Comparison of ENCODE assay signal across 8 cellular contexts in genomic region chr10:45419673-45420020, GRCh38. TPM values are rescaled to one million over a fixed set of nuclear protein-coding genes. Genes with fewer than 3 reads are reported as not detected.
DNase-seq lines count a peak whose midpoint lies in the region; ATAC-seq and TF ChIP-seq lines count a peak whose summit lies in the region.

No MANE protein-coding gene starts in this region.

- peaks cover 13% of the 10 kb centered on the region for H3K27me3 ChIP-seq in iPS-18a (ENCODE audit: control insufficient read depth, insufficient read depth, low read length)

- H3K4me3 ChIP-seq in AG10803 (ENCODE audit: low read length) (peak overlapping the region; percentile 58), iPS-18a (ENCODE audit: low read length) (peak overlapping the region; percentile 70)

- H3K4me3 Mint-ChIP-seq in activated T-helper 17 cell treated with anti-CD3 and anti-CD28 coated beads, Interleukin-2, amount 50 U/mL, for 72 hours, result peak overlapping the region; percentile 97
- H3K4me3 Mint-ChIP-seq in stimulated activated effector memory CD8-positive, alpha-beta T cell treated with anti-CD3 and anti-CD28 coated beads, Interleukin-12 subunit alpha, Interleukin-12 subunit beta, amount 100 ng/mL, for 72 hours, result peak overlapping the region; percentile 96

- H3K9ac ChIP-seq in iPS-18a (ENCODE audit: low read length), result peak overlapping the region; percentile 72

- peaks cover 32% of the 10 kb centered on the region for H3K4me1 Mint-ChIP-seq in activated T-helper 17 cell treated with anti-CD3 and anti-CD28 coated beads, Interleukin-2, amount 50 U/mL, for 72 hours
- H3K4me1 Mint-ChIP-seq in stimulated activated effector memory CD8-positive, alpha-beta T cell treated with anti-CD3 and anti-CD28 coated beads, Interleukin-12 subunit alpha, Interleukin-12 subunit beta, amount 100 ng/mL, for 72 hours, result peaks cover 65% of the 10 kb centered on the region

- no peaks in the 10 kb centered on the region for H3K36me3 ChIP-seq in iPS-18a (ENCODE audit: control insufficient read depth, low read depth, low read length)

- H3K27ac ChIP-seq in iPS-18a (ENCODE audit: low read length), result peak overlapping the region; percentile 54

- DNase-seq in AG10803 (ENCODE audit: low read depth), result no peak
- peak in 1 of 2 donors; percentile 20 for DNase-seq in stimulated activated effector memory CD8-positive, alpha-beta T cell treated with anti-CD3 and anti-CD28 coated beads, Interleukin-12 subunit alpha, Interleukin-12 subunit beta, amount 100 ng/mL, for 72 hours (ENCODE audit: low spot score in 2 of 2)
- DNase-seq in NCI-H1436 treated with DMSO at 0.1 percent for 48 hours (lab: John Stamatoyannopoulos, UW), result no peak
- no peak for DNase-seq in NCI-H1048 (lab: John Stamatoyannopoulos, UW)

- H3K27me3 Mint-ChIP-seq in activated T-helper 17 cell treated with anti-CD3 and anti-CD28 coated beads, Interleukin-2, amount 50 U/mL, for 72 hours, result no peaks in the 10 kb centered on the region

- no peak for TF ChIP-seq CTCF in AG10803 (conservative IDR thresholded peaks at IDR 0.05; ENCODE audit: low read length)

- no peaks in the 10 kb centered on the region for H3K9me3 ChIP-seq in iPS-18a (ENCODE audit: control insufficient read depth, low read depth, low read length)

- no peaks in the 10 kb centered on the region for H3K9me3 Mint-ChIP-seq in activated T-helper 17 cell treated with anti-CD3 and anti-CD28 coated beads, Interleukin-2, amount 50 U/mL, for 72 hours
- no peaks in the 10 kb centered on the region for H3K9me3 Mint-ChIP-seq in stimulated activated effector memory CD8-positive, alpha-beta T cell treated with anti-CD3 and anti-CD28 coated beads, Interleukin-12 subunit alpha, Interleukin-12 subunit beta, amount 100 ng/mL, for 72 hours

- H3K36me3 Mint-ChIP-seq in activated T-helper 17 cell treated with anti-CD3 and anti-CD28 coated beads, Interleukin-2, amount 50 U/mL, for 72 hours (ENCODE audit: low read depth), result peaks cover 7% of the 10 kb centered on the region
- H3K36me3 Mint-ChIP-seq in stimulated activated effector memory CD8-positive, alpha-beta T cell treated with anti-CD3 and anti-CD28 coated beads, Interleukin-12 subunit alpha, Interleukin-12 subunit beta, amount 100 ng/mL, for 72 hours, result peaks cover 8% of the 10 kb centered on the region

- ATAC-seq in GM21381 (IDR thresholded peaks at IDR 0.05; ENCODE audit: unreplicated experiment), result peak; percentile 4
- peak; percentile 5 for ATAC-seq in activated T-helper 17 cell treated with anti-CD3 and anti-CD28 coated beads, Interleukin-2, amount 50 U/mL, for 72 hours (replicated peaks)
- ATAC-seq in stimulated activated effector memory CD8-positive, alpha-beta T cell treated with anti-CD3 and anti-CD28 coated beads, Interleukin-12 subunit alpha, Interleukin-12 subunit beta, amount 100 ng/mL, for 72 hours, result no peak
- no peak for ATAC-seq in HG02642 (IDR thresholded peaks at IDR 0.05; ENCODE audit: poor library complexity, unreplicated experiment)

- H3K27ac Mint-ChIP-seq in activated T-helper 17 cell treated with anti-CD3 and anti-CD28 coated beads, Interleukin-2, amount 50 U/mL, for 72 hours, result peak overlapping the region; percentile 99
- H3K27ac Mint-ChIP-seq in stimulated activated effector memory CD8-positive, alpha-beta T cell treated with anti-CD3 and anti-CD28 coated beads, Interleukin-12 subunit alpha, Interleukin-12 subunit beta, amount 100 ng/mL, for 72 hours, result peak overlapping the region; percentile 98

- H3K4me1 ChIP-seq in iPS-18a (ENCODE audit: control insufficient read depth, low read depth, low read length), result peaks cover 6% of the 10 kb centered on the region

RNA-seq across cellular contexts. Expression of gene ALOX5, which starts 45.6 kb away (rescaled TPM):
- 1 to 10 TPM; 4.0 to 7.9 TPM for total RNA-seq in activated T-helper 17 cell treated with anti-CD3 and anti-CD28 coated beads, Interleukin-2, amount 50 U/mL, for 72 hours

Comparison
In these comparisons a context has a peak if more than half of its experiments do, and no peak if none do; other contexts are left out.
1. ATAC-seq: peak in GM21381 (single experiment) and activated T-helper 17 cell treated with anti-CD3 and anti-CD28 coated beads, Interleukin-2, amount 50 U/mL, for 72 hours (single experiment); none in stimulated activated effector memory CD8-positive, alpha-beta T cell treated with anti-CD3 and anti-CD28 coated beads, Interleukin-12 subunit alpha, Interleukin-12 subunit beta, amount 100 ng/mL, for 72 hours (single experiment) and HG02642 (single experiment).